12 cellular contexts compared by ENCODE assay signal in genomic region chr1:212754193-212754592, GRCh38. TPM values are rescaled to one million over a fixed set of nuclear protein-coding genes. Genes with fewer than 3 reads are reported as not detected.
DNase-seq lines count a peak whose midpoint lies in the region; ATAC-seq and TF ChIP-seq lines count a peak whose summit lies in the region.
"Had no signal": no experiment of that assay in that cellular context is flagged by ENCODE, and none has a peak within 500 bp of the region (broad histone marks: within the 10 kb centered on the region; RNA-seq: fewer than 3 reads in every experiment).

No MANE protein-coding gene starts in this region.

- peak overlapping the region in 2 of 3 donors; percentile 71 to 74 for H3K27ac Mint-ChIP-seq in IgD-negative memory B cell
- peak overlapping the region; percentile 72 for H3K27ac Mint-ChIP-seq in activated naive CD8-positive, alpha-beta T cell treated with anti-CD3 and anti-CD28 coated beads for 36 hours

- DNase-seq in DND-41 (no peak), AG08395 (ENCODE audit: low spot score) (no peak), breast epithelium (ENCODE audit: low spot score in 2 of 2) (no peak), hypothalamus (lab: John Stamatoyannopoulos, UW) (no peak), epidermal melanocyte (ENCODE audit: insufficient read length, low spot score) (no peak)
- DNase-seq in activated naive CD8-positive, alpha-beta T cell treated with anti-CD3 and anti-CD28 coated beads for 36 hours, result no peak
- DNase-seq: NCI-H510A, pancreas, T1000 had no signal

- H3K27me3 Mint-ChIP-seq in IgD-negative memory B cell, result no peaks in the 10 kb centered on the region
- no peaks in the 10 kb centered on the region for H3K27me3 Mint-ChIP-seq in activated naive CD8-positive, alpha-beta T cell treated with anti-CD3 and anti-CD28 coated beads for 36 hours

- no peak overlapping the region for H3K4me2 ChIP-seq in DND-41 (ENCODE audit: insufficient read depth, low read length)

- H3K4me1 Mint-ChIP-seq in IgD-negative memory B cell, result peaks cover 29 to 38% (median 34%) of the 10 kb centered on the region in 3 donors
- peaks cover 53% of the 10 kb centered on the region for H3K4me1 Mint-ChIP-seq in activated naive CD8-positive, alpha-beta T cell treated with anti-CD3 and anti-CD28 coated beads for 36 hours

- H3K4me1 ChIP-seq in DND-41 (ENCODE audit: insufficient read depth, low read length), result peaks cover 4% of the 10 kb centered on the region; the same call in 1 of the 2 replicates
- no peaks in the 10 kb centered on the region for H3K4me1 ChIP-seq in breast epithelium

- no peak overlapping the region for H2AFZ ChIP-seq in DND-41 (ENCODE audit: low read depth, low read length)

- TF ChIP-seq POLR2A in breast epithelium (IDR thresholded peaks at IDR 0.05), result no peak

- no peak overlapping the region for H3K27ac ChIP-seq in DND-41 (ENCODE audit: low read length)
- H3K27ac ChIP-seq in breast epithelium, result no peak overlapping the region
- H3K27ac ChIP-seq: pancreas had no signal

- H3K79me2 ChIP-seq in DND-41 (ENCODE audit: insufficient read depth, low read length), result peaks cover 26% of the 10 kb centered on the region

- no peaks in the 10 kb centered on the region for H3K9me3 Mint-ChIP-seq in IgD-negative memory B cell
- H3K9me3 Mint-ChIP-seq in activated naive CD8-positive, alpha-beta T cell treated with anti-CD3 and anti-CD28 coated beads for 36 hours, result no peaks in the 10 kb centered on the region
- H3K9me3 Mint-ChIP-seq: activated naive CD4-positive, alpha-beta T cell treated with anti-CD3 and anti-CD28 coated beads, Interleukin-2, amount 50 U/mL, for 72 hours had no signal

- peaks cover 12% of the 10 kb centered on the region; the same call in 1 of the 2 replicates for H4K20me1 ChIP-seq in DND-41 (ENCODE audit: insufficient read depth, low read length)

- H3K36me3 ChIP-seq in DND-41 (ENCODE audit: insufficient read depth, low read length) (peaks cover 12% of the 10 kb centered on the region; the same call in 1 of the 2 replicates), breast epithelium (no peaks in the 10 kb centered on the region)
- H3K36me3 ChIP-seq: pancreas had no signal

- H3K9ac ChIP-seq in DND-41 (ENCODE audit: low read depth, low read length), result no peak overlapping the region

- TF ChIP-seq CTCF in DND-41 (IDR thresholded peaks at IDR 0.05; ENCODE audit: borderline replicate concordance, extremely low read depth, low read length, poor library complexity, severe bottlenecking) (no peak), breast epithelium (IDR thresholded peaks at IDR 0.05) (no peak)

- H3K9me3 ChIP-seq in DND-41 (ENCODE audit: insufficient read depth, low read length, severe bottlenecking), result no peaks in the 10 kb centered on the region
- H3K9me3 ChIP-seq in breast epithelium, result no peaks in the 10 kb centered on the region
- H3K9me3 ChIP-seq: pancreas had no signal

- no peaks in the 10 kb centered on the region for H3K27me3 ChIP-seq in DND-41 (ENCODE audit: insufficient read depth, low read length, poor library complexity)
- no peaks in the 10 kb centered on the region for H3K27me3 ChIP-seq in breast epithelium
- H3K27me3 ChIP-seq: pancreas had no signal

- intact Hi-C loops in breast epithelium (cut with DNase I; ENCODE audit: low total_unique reads), result no loop called here

- ATAC-seq in DND-41 (ENCODE audit: insufficient read depth, low read depth) (peak; percentile 45), GM19397 (IDR thresholded peaks at IDR 0.05; ENCODE audit: unreplicated experiment) (peak; percentile 42)
- ATAC-seq: activated naive CD4-positive, alpha-beta T cell treated with anti-CD3 and anti-CD28 coated beads, Interleukin-2, amount 50 U/mL, for 72 hours; pancreas had no signal

- peak overlapping the region; percentile 1 to 91 (median 42) for H3K4me3 Mint-ChIP-seq in IgD-negative memory B cell
- peak overlapping the region; percentile 0 for H3K4me3 Mint-ChIP-seq in activated naive CD8-positive, alpha-beta T cell treated with anti-CD3 and anti-CD28 coated beads for 36 hours

- no peaks in the 10 kb centered on the region for H3K36me3 Mint-ChIP-seq in IgD-negative memory B cell
- H3K36me3 Mint-ChIP-seq in activated naive CD8-positive, alpha-beta T cell treated with anti-CD3 and anti-CD28 coated beads for 36 hours, result peaks cover 8% of the 10 kb centered on the region
- H3K36me3 Mint-ChIP-seq: activated naive CD4-positive, alpha-beta T cell treated with anti-CD3 and anti-CD28 coated beads, Interleukin-2, amount 50 U/mL, for 72 hours had no signal

- H3K4me3 ChIP-seq in DND-41 (ENCODE audit: low read depth in 1 of 2, low read length in 2 of 2) (no peak overlapping the region), breast epithelium (no peak overlapping the region)
- H3K4me3 ChIP-seq: pancreas had no signal

RNA-seq across cellular contexts. Expression of gene NSL1, which starts 37.4 kb away (rescaled TPM):
- polyA plus RNA-seq in IgD-negative memory B cell, result 71.5 TPM
- 10 to 100 TPM; 35.7 to 36.7 TPM for total RNA-seq in activated naive CD8-positive, alpha-beta T cell treated with anti-CD3 and anti-CD28 coated beads for 36 hours
- 10 to 100 TPM; 28.5 to 47.5 (median 44.6) TPM for total RNA-seq in breast epithelium

RNA-seq across cellular contexts. Expression of gene TATDN3, which starts 37.5 kb away (rescaled TPM):
- 30.0 TPM for polyA plus RNA-seq in IgD-negative memory B cell
- total RNA-seq in activated naive CD8-positive, alpha-beta T cell treated with anti-CD3 and anti-CD28 coated beads for 36 hours, result 10 to 100 TPM; 15.2 to 18.9 TPM
- total RNA-seq in breast epithelium, result 10 to 100 TPM in 2 of 3 donors, 1 to 10 TPM in 1; 9.2 to 28.6 (median 15.5) TPM

RNA-seq across cellular contexts. Expression of gene BATF3, which starts 54.6 kb away (rescaled TPM):
- 0.80 TPM for polyA plus RNA-seq in IgD-negative memory B cell
- 10 to 100 TPM; 74.7 to 77.9 TPM for total RNA-seq in activated naive CD8-positive, alpha-beta T cell treated with anti-CD3 and anti-CD28 coated beads for 36 hours
- total RNA-seq in breast epithelium, result 1 to 10 TPM; 1.0 to 7.5 (median 1.9) TPM

Comparison
In these comparisons a context has a peak if more than half of its experiments do, and no peak if none do; other contexts are left out.
1. RNA of gene BATF3, which starts 54.6 kb away (total RNA-seq): 74.7 to 77.9 TPM in activated naive CD8-positive, alpha-beta T cell treated with anti-CD3 and anti-CD28 coated beads for 36 hours; 1.0 to 7.5 TPM in breast epithelium; every median in the first group is over 4 times any median in the second.